In genomic region chr3:117700573-117701360, GRCh38 we compare ENCODE assay signal across 12 cellular contexts.
"Had no signal": no experiment of that assay in that cellular context is flagged by ENCODE, and none has a peak within 500 bp of the region (broad histone marks: within the 10 kb centered on the region; RNA-seq: fewer than 3 reads in every experiment).

No MANE protein-coding gene starts in this region.

- H3K4me1 Mint-ChIP-seq: immature natural killer cell; stimulated activated effector memory CD8-positive, alpha-beta T cell treated with anti-CD3 and anti-CD28 coated beads, Interleukin-12 subunit alpha, Interleukin-12 subunit beta, amount 100 ng/mL, for 72 hours had no signal

- H3K27me3 Mint-ChIP-seq: activated CD8-positive, alpha-beta T cell treated with anti-CD3 and anti-CD28 coated beads for 36 hours had no signal

- H3K27me3 ChIP-seq: colonic mucosa, tibial nerve had no signal

- H3K36me3 ChIP-seq: colonic mucosa, tibial nerve had no signal

- H3K4me3 ChIP-seq: colonic mucosa, lung, tibial nerve had no signal

- ATAC-seq: activated CD8-positive, alpha-beta T cell treated with anti-CD3 and anti-CD28 coated beads for 36 hours; right cardiac atrium; stimulated activated effector memory CD8-positive, alpha-beta T cell treated with anti-CD3 and anti-CD28 coated beads, Interleukin-12 subunit alpha, Interleukin-12 subunit beta, amount 100 ng/mL, for 72 hours had no signal

- H3K9me3 Mint-ChIP-seq: activated CD8-positive, alpha-beta T cell treated with anti-CD3 and anti-CD28 coated beads for 36 hours had no signal

- H3K27ac Mint-ChIP-seq: activated CD8-positive, alpha-beta T cell treated with anti-CD3 and anti-CD28 coated beads for 36 hours; immature natural killer cell; stimulated activated effector memory CD8-positive, alpha-beta T cell treated with anti-CD3 and anti-CD28 coated beads, Interleukin-12 subunit alpha, Interleukin-12 subunit beta, amount 100 ng/mL, for 72 hours had no signal

- H3K4me3 Mint-ChIP-seq: activated CD8-positive, alpha-beta T cell treated with anti-CD3 and anti-CD28 coated beads for 36 hours; immature natural killer cell; stimulated activated effector memory CD8-positive, alpha-beta T cell treated with anti-CD3 and anti-CD28 coated beads, Interleukin-12 subunit alpha, Interleukin-12 subunit beta, amount 100 ng/mL, for 72 hours had no signal

- H3K36me3 Mint-ChIP-seq: immature natural killer cell; stimulated activated effector memory CD8-positive, alpha-beta T cell treated with anti-CD3 and anti-CD28 coated beads, Interleukin-12 subunit alpha, Interleukin-12 subunit beta, amount 100 ng/mL, for 72 hours had no signal

- DNase-seq: activated CD8-positive, alpha-beta T cell treated with anti-CD3 and anti-CD28 coated beads for 36 hours; activated naive CD4-positive, alpha-beta T cell treated with Interleukin-2 at 50 U/mL for 16 hours; colonic mucosa; effector CD8-positive, alpha-beta T cell; immature natural killer cell; midbrain; posterior cingulate gyrus; right cardiac atrium; T1000 had no signal

- H3K27ac ChIP-seq: colonic mucosa, tibial nerve had no signal

- H3K4me1 ChIP-seq: colonic mucosa had no signal

- H3K9me3 ChIP-seq: colonic mucosa, tibial nerve had no signal
